ENCODE assay signal across 1 cellular context in genomic region chrX:152847281-152847680, GRCh38.
TF ChIP-seq lines count a peak whose summit lies in the region.

No MANE protein-coding gene starts in this region.

TF ChIP-seq in GM12878, 131 proteins besides CTCF, POLR2A, EP300 and RAD21:
- TF ChIP-seq, protein P1, sequence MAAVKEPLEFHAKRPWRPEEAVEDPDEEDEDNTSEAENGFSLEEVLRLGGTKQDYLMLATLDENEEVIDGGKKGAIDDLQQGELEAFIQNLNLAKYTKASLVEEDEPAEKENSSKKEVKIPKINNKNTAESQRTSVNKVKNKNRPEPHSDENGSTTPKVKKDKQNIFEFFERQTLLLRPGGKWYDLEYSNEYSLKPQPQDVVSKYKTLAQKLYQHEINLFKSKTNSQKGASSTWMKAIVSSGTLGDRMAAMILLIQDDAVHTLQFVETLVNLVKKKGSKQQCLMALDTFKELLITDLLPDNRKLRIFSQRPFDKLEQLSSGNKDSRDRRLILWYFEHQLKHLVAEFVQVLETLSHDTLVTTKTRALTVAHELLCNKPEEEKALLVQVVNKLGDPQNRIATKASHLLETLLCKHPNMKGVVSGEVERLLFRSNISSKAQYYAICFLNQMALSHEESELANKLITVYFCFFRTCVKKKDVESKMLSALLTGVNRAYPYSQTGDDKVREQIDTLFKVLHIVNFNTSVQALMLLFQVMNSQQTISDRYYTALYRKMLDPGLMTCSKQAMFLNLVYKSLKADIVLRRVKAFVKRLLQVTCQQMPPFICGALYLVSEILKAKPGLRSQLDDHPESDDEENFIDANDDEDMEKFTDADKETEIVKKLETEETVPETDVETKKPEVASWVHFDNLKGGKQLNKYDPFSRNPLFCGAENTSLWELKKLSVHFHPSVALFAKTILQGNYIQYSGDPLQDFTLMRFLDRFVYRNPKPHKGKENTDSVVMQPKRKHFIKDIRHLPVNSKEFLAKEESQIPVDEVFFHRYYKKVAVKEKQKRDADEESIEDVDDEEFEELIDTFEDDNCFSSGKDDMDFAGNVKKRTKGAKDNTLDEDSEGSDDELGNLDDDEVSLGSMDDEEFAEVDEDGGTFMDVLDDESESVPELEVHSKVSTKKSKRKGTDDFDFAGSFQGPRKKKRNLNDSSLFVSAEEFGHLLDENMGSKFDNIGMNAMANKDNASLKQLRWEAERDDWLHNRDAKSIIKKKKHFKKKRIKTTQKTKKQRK (IDR thresholded peaks at IDR 0.05; ENCODE audit: low read depth, low read length): no peak
- TF ChIP-seq IKZF1 (conservative IDR thresholded peaks at IDR 0.05) (no peak), BHLHE40 (IDR thresholded peaks at IDR 0.05; ENCODE audit: borderline replicate concordance in 1 of 2, low read depth in 2 of 2, low read length in 1 of 2) (peak; percentile 25 to 51; a peak in 1 of 4 replicates), TAF1 (IDR thresholded peaks at IDR 0.05; ENCODE audit: borderline replicate concordance, low read depth, low read length) (no peak), CHD4 (IDR thresholded peaks at IDR 0.05) (no peak), STAT1 (conservative IDR thresholded peaks at IDR 0.05) (no peak), RB1 (IDR thresholded peaks at IDR 0.05; ENCODE audit: borderline replicate concordance) (no peak), STAT3 (IDR thresholded peaks at IDR 0.05; ENCODE audit: low read depth, low read length) (no peak), MTA3 (IDR thresholded peaks at IDR 0.05; ENCODE audit: borderline replicate concordance, low read length) (no peak), SPI1 (IDR thresholded peaks at IDR 0.05; ENCODE audit: borderline replicate concordance, insufficient read depth, low read depth, low read length) (peak; percentile 59; the same call in 1 of the 2 replicates), ZNF592 (IDR thresholded peaks at IDR 0.05) (no peak), MXI1 (IDR thresholded peaks at IDR 0.05; ENCODE audit: low read depth, low read length) (no peak), RAD51 (IDR thresholded peaks at IDR 0.05) (no peak)
- TF ChIP-seq, protein P2, sequence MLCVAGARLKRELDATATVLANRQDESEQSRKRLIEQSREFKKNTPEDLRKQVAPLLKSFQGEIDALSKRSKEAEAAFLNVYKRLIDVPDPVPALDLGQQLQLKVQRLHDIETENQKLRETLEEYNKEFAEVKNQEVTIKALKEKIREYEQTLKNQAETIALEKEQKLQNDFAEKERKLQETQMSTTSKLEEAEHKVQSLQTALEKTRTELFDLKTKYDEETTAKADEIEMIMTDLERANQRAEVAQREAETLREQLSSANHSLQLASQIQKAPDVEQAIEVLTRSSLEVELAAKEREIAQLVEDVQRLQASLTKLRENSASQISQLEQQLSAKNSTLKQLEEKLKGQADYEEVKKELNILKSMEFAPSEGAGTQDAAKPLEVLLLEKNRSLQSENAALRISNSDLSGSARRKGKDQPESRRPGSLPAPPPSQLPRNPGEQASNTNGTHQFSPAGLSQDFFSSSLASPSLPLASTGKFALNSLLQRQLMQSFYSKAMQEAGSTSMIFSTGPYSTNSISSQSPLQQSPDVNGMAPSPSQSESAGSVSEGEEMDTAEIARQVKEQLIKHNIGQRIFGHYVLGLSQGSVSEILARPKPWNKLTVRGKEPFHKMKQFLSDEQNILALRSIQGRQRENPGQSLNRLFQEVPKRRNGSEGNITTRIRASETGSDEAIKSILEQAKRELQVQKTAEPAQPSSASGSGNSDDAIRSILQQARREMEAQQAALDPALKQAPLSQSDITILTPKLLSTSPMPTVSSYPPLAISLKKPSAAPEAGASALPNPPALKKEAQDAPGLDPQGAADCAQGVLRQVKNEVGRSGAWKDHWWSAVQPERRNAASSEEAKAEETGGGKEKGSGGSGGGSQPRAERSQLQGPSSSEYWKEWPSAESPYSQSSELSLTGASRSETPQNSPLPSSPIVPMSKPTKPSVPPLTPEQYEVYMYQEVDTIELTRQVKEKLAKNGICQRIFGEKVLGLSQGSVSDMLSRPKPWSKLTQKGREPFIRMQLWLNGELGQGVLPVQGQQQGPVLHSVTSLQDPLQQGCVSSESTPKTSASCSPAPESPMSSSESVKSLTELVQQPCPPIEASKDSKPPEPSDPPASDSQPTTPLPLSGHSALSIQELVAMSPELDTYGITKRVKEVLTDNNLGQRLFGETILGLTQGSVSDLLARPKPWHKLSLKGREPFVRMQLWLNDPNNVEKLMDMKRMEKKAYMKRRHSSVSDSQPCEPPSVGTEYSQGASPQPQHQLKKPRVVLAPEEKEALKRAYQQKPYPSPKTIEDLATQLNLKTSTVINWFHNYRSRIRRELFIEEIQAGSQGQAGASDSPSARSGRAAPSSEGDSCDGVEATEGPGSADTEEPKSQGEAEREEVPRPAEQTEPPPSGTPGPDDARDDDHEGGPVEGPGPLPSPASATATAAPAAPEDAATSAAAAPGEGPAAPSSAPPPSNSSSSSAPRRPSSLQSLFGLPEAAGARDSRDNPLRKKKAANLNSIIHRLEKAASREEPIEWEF (IDR thresholded peaks at IDR 0.05; ENCODE audit: insufficient replicate concordance, low read depth, low read length): no peak
